18 cellular contexts compared by ENCODE assay signal in genomic region chr6:110101885-110102284, GRCh38.
DNase-seq lines count a peak whose midpoint lies in the region; ATAC-seq, FAIRE-seq and TF ChIP-seq lines count a peak whose summit lies in the region.
"Had no signal": no experiment of that assay in that cellular context is flagged by ENCODE, and none has a peak within 500 bp of the region (broad histone marks: within the 10 kb centered on the region; RNA-seq: fewer than 3 reads in every experiment).

No MANE protein-coding gene starts in this region.

- no peak for FAIRE-seq in K562 (lab: Jason Lieb, UNC)
- FAIRE-seq: HTR-8/SVneo had no signal

- H3K9ac ChIP-seq in K562 (ENCODE audit: insufficient read depth in 1 of 2, low read depth in 2 of 2, low read length in 2 of 2), result no peak overlapping the region
- no peak overlapping the region for H3K9ac ChIP-seq in SK-N-SH

- WGBS in K562 (ENCODE audit: insufficient coverage, low coverage, missing lambda C conversion rate), result 15% methylated on average over 1 of the region's 1 CpG
- WGBS in SK-N-SH (ENCODE audit: low lambda C conversion rate), result 75% methylated on average over 1 of the region's 1 CpG

- no peaks in the 10 kb centered on the region for H4K20me1 ChIP-seq in K562 (replicated peaks; ENCODE audit: control insufficient read depth, insufficient read depth, low read length)
- no peaks in the 10 kb centered on the region for H4K20me1 ChIP-seq in SK-N-SH (ENCODE audit: insufficient read depth)

- DNase-seq in GDM1 (lab: John Stamatoyannopoulos, UW) (peak; percentile 10), K562 (ENCODE audit: extremely low read depth in 1 of 4, low spot score in 3 of 4) (peak; percentile 8 to 12 (median 11)), KG1 (lab: John Stamatoyannopoulos, UW) (no peak), SK-N-SH (no peak), NCI-H748 treated with DMSO at 0.1 percent for 48 hours (lab: John Stamatoyannopoulos, UW) (no peak)
- DNase-seq in activated naive CD4-positive, alpha-beta T cell (lab: John Stamatoyannopoulos, UW), result no peak
- DNase-seq: activated CD4-positive, alpha-beta T cell treated with anti-CD3 and anti-CD28 coated beads for 36 hours; DMS 273 treated with DMSO at 0.1 percent for 48 hours; immature natural killer cell; NCI-H1694 treated with DMSO at 0.1 percent for 48 hours; NK-92 treated with Interleukin-12 subunit alpha and Interleukin-12 subunit beta, amount 100 ng/mL, for 24 hours; stimulated activated CD4-positive, alpha-beta T cell treated with anti-CD3 and anti-CD28 coated beads, Interleukin-4, amount 100 ng/mL, for 1 hour; stimulated activated naive CD4-positive, alpha-beta T cell treated with Interleukin-2 at 50 U/mL for 16 hours had no signal

- H3K36me3 ChIP-seq in K562 (ENCODE audit: control insufficient read depth, insufficient read depth, low read length), result no peaks in the 10 kb centered on the region; the same call in 2 of the 3 replicates
- H3K36me3 ChIP-seq in SK-N-SH (replicated peaks in 1 of 2; ENCODE audit: control insufficient read depth in 1 of 2, insufficient read depth in 2 of 2, low read length in 1 of 2), result peaks cover 40 to 77% of the 10 kb centered on the region in 2 experiments

- peaks cover 3% of the 10 kb centered on the region for H3F3A ChIP-seq in SK-N-SH (replicated peaks; ENCODE audit: insufficient read depth)

- CTCF ChIA-PET in K562 (lab: Yijun Ruan, JAX; ENCODE audit: low intra/inter-chr PET ratio), result no interaction called here
- CTCF ChIA-PET in SK-N-SH (lab: Yijun Ruan, JAX), result interaction anchor here (1.1 kb wide), 1 partner anchor 13 kb away, joined by 4 read pairs; no protein-coding TSS in a partner anchor

- in situ Hi-C loops in K562 (cut with MboI), result no loop called here

- BruUV-seq in K562 (replicated peaks; lab: Mats Ljungman, UMichigan), result no TSS peak

- H3K4me2 ChIP-seq in K562 (ENCODE audit: insufficient read depth, low read length) (no peak overlapping the region), SK-N-SH (no peak overlapping the region)

- intact Hi-C loops in K562 (cut with micrococcal nuclease), result no loop called here

- TF ChIP-seq POLR2A in K562 (conservative IDR thresholded peaks at IDR 0.05), result no peak

- H3K4me3 ChIP-seq in K562 (no peak overlapping the region), SK-N-SH (ENCODE audit: low read depth in 2 of 2, low read length in 1 of 2) (no peak overlapping the region)
- H3K4me3 ChIP-seq: ascending aorta had no signal

- POLR2A ChIA-PET in K562 (lab: Yijun Ruan, JAX), result interaction anchor here (1.6 kb wide), 1 partner anchor 10 kb away, joined by 5 read pairs; no protein-coding TSS in a partner anchor
- POLR2A ChIA-PET in SK-N-SH (lab: Yijun Ruan, JAX), result no interaction called here

- no peaks in the 10 kb centered on the region for H3K9me3 ChIP-seq in K562 (replicated peaks; ENCODE audit: control insufficient read depth, insufficient read depth, low read depth, low read length)
- H3K9me3 ChIP-seq in SK-N-SH, result no peaks in the 10 kb centered on the region
- H3K9me3 ChIP-seq: ascending aorta had no signal

- no peak for TF ChIP-seq RAD21 in K562 (CRISPR knock-in tag; conservative IDR thresholded peaks at IDR 0.05 in 1 of 2, IDR thresholded peaks at IDR 0.05 in 1 of 2)
- TF ChIP-seq RAD21 in SK-N-SH (IDR thresholded peaks at IDR 0.05; ENCODE audit: low read length), result no peak

- no peaks in the 10 kb centered on the region for H3K79me2 ChIP-seq in K562 (ENCODE audit: control insufficient read depth, insufficient read depth, low read length)
- H3K79me2 ChIP-seq in SK-N-SH (ENCODE audit: insufficient read depth), result no peaks in the 10 kb centered on the region

- TF ChIP-seq EP300 in K562 (IDR thresholded peaks at IDR 0.05; ENCODE audit: low read length), result no peak
- TF ChIP-seq EP300 in SK-N-SH (IDR thresholded peaks at IDR 0.05; ENCODE audit: borderline replicate concordance in 1 of 2, low read depth in 1 of 2, low read length in 1 of 2), result no peak

- H3K9me1 ChIP-seq in K562 (ENCODE audit: control insufficient read depth, insufficient read depth, low read length), result no peaks in the 10 kb centered on the region

- TF ChIP-seq CTCF in K562 (IDR thresholded peaks at IDR 0.05 in 2 of 3, conservative IDR thresholded peaks at IDR 0.05 in 1 of 3; ENCODE audit: insufficient read depth in 2 of 3, low read depth in 1 of 3, low read length in 3 of 3), result no peak
- no peak for TF ChIP-seq CTCF in SK-N-SH (IDR thresholded peaks at IDR 0.05)

- no peak overlapping the region for H3K27ac ChIP-seq in K562 (ENCODE audit: extremely low read depth, low read depth, low read length)
- H3K27ac ChIP-seq in SK-N-SH (ENCODE audit: low read depth in 2 of 2, low read length in 1 of 2), result no peak overlapping the region
- H3K27ac ChIP-seq: ascending aorta had no signal

- no peaks in the 10 kb centered on the region for H3K27me3 ChIP-seq in K562 (ENCODE audit: control insufficient read depth in 2 of 2, insufficient read depth in 2 of 2, low read length in 2 of 2)
- no peaks in the 10 kb centered on the region for H3K27me3 ChIP-seq in SK-N-SH (ENCODE audit: insufficient read depth)
- H3K27me3 ChIP-seq: ascending aorta had no signal

- H2AFZ ChIP-seq in K562 (ENCODE audit: low read depth, low read length), result no peak overlapping the region
- no peak overlapping the region for H2AFZ ChIP-seq in SK-N-SH (ENCODE audit: low read depth)

- H3K4me1 ChIP-seq in K562 (replicated peaks in 1 of 2; ENCODE audit: control insufficient read depth in 2 of 2, insufficient read depth in 2 of 2, low read length in 2 of 2) (no peaks in the 10 kb centered on the region), SK-N-SH (ENCODE audit: control insufficient read depth in 1 of 2, insufficient read depth in 2 of 2, low read depth in 1 of 2, low read length in 1 of 2) (no peaks in the 10 kb centered on the region; a peak in 3 of 4 replicates)

- no peaks in the 10 kb centered on the region for H3K9me2 ChIP-seq in SK-N-SH

- ATAC-seq in GM19452 (IDR thresholded peaks at IDR 0.05; ENCODE audit: unreplicated experiment), result peak; percentile 66
- ATAC-seq in HG03432 (IDR thresholded peaks at IDR 0.05; ENCODE audit: unreplicated experiment), result peak; percentile 60
- ATAC-seq in K562, result no peak
- ATAC-seq: activated CD4-positive, alpha-beta T cell treated with anti-CD3 and anti-CD28 coated beads for 36 hours; SK-N-SH treated with all-trans-retinoic acid at 6 μM for 48 hours had no signal

TF ChIP-seq in K562, 482 proteins besides CTCF, POLR2A, EP300 and RAD21:
- TF ChIP-seq, protein P1, sequence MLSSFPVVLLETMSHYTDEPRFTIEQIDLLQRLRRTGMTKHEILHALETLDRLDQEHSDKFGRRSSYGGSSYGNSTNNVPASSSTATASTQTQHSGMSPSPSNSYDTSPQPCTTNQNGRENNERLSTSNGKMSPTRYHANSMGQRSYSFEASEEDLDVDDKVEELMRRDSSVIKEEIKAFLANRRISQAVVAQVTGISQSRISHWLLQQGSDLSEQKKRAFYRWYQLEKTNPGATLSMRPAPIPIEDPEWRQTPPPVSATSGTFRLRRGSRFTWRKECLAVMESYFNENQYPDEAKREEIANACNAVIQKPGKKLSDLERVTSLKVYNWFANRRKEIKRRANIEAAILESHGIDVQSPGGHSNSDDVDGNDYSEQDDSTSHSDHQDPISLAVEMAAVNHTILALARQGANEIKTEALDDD (IDR thresholded peaks at IDR 0.05), result no peak
- TF ChIP-seq SAP30 (IDR thresholded peaks at IDR 0.05; ENCODE audit: borderline replicate concordance, insufficient read depth, low read depth, low read length, poor library complexity, severe bottlenecking) (no peak), DPF2 (IDR thresholded peaks at IDR 0.05) (no peak), GATAD2B (IDR thresholded peaks at IDR 0.05; ENCODE audit: borderline replicate concordance) (no peak), CHD1 (IDR thresholded peaks at IDR 0.05; ENCODE audit: low read length) (no peak), FIP1L1 (IDR thresholded peaks at IDR 0.05; ENCODE audit: low read depth, low read length, poor library complexity, severe bottlenecking) (no peak), BHLHE40 (IDR thresholded peaks at IDR 0.05; ENCODE audit: low read length) (no peak), ZBTB17 (CRISPR knock-in tag; IDR thresholded peaks at IDR 0.05) (no peak), TEAD2 (tag; IDR thresholded peaks at IDR 0.05) (no peak), CREM (IDR thresholded peaks at IDR 0.05; ENCODE audit: low read depth) (no peak)

TF ChIP-seq in SK-N-SH, 30 proteins besides CTCF, POLR2A, EP300 and RAD21:
- no peak for TF ChIP-seq SMC3 (IDR thresholded peaks at IDR 0.05; ENCODE audit: low read depth, low read length)
- TF ChIP-seq RCOR1 (IDR thresholded peaks at IDR 0.05; ENCODE audit: low read length), result no peak
- TF ChIP-seq FOXM1 (IDR thresholded peaks at IDR 0.05; ENCODE audit: low read depth), result no peak
- no peak for TF ChIP-seq USF2 (IDR thresholded peaks at IDR 0.05; ENCODE audit: borderline replicate concordance, low read depth, low read length)

Comparison
In these comparisons a context has a peak if more than half of its experiments do, and no peak if none do; other contexts are left out.
1. DNase-seq: peak in GDM1 (single experiment) and K562 (4 of 4); none in activated naive CD4-positive, alpha-beta T cell (0 of 4), KG1 (single experiment), SK-N-SH (single experiment) and NCI-H748 treated with DMSO at 0.1 percent for 48 hours (single experiment).